ENCODE assay signal across 23 cellular contexts in the genomic region with DNA sequence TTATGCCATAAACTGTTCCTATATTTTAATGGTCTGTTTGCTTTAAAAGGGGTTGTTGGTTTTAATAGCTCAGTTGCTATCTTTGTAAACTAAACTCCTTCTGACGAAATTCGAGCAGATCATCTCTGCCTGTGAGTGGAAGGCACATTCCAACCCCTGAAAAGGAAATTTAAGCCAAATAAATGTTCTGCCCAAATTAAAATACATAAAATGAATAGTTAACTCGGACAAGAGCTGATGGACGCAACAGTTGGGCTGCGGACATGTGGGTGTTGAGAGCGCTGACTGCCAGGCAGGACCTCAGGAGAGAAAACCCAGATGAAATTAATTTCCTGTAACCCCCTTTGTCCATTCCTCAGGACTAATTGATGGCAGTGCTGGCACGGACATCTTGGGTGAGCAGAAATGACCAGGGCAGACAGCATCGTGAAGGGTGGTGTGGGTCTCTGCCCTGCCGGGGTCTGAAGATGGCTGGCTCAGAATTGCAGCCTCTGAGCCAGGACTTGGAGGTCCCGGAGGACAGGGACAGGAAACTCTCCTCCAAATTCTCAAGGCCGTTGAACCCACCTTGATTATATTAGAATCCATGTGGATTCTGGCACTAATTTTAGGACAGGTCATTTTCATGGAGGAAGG.
DNase-seq lines count a peak whose midpoint lies in the region; TF ChIP-seq lines count a peak whose summit lies in the region.
"Had no signal": no experiment of that assay in that cellular context is flagged by ENCODE, and none has a peak within 500 bp of the region (broad histone marks: within the 10 kb centered on the region; RNA-seq: fewer than 3 reads in every experiment).

No MANE protein-coding gene starts in this region.

- DNase-seq in AG10803 (ENCODE audit: low read depth) (peak; percentile 22), SJCRH30 (no peak), fibroblast of pulmonary artery (ENCODE audit: low read depth) (peak; percentile 21), neuronal stem cell (ENCODE audit: low spot score) (no peak), suprapubic skin (ENCODE audit: low spot score in 2 of 2) (no peak), brain microvascular endothelial cell (no peak), GM13976 (ENCODE audit: low spot score) (no peak), T-helper 9 cell (no peak)
- DNase-seq: ACHN; CD4-positive, alpha-beta T cell; central memory CD4-positive, alpha-beta T cell; DMS53; effector CD4-positive, alpha-beta T cell; lower lobe of right lung; naive thymus-derived CD8-positive, alpha-beta T cell; NCI-H187; NCI-H2227 treated with DMSO at 0.1 percent for 48 hours; psoas muscle; stimulated activated CD4-positive, alpha-beta T cell treated with anti-CD3 and anti-CD28 coated beads, Interleukin-12 subunit alpha, Interleukin-12 subunit beta, amount 100 ng/mL, for 4 hours; substantia nigra; T1000 had no signal

- no peak for TF ChIP-seq EP300 in suprapubic skin (IDR thresholded peaks at IDR 0.05)

- WGBS in neuronal stem cell (ENCODE audit: extremely low coverage in 2 of 2, insufficient read length in 2 of 2, insufficient replicate concordance in 1 of 2), 2 donors: no CpG with 5 or more reads among the region's 11 CpGs
- 68% methylated on average over 11 of the region's 11 CpGs for WGBS in suprapubic skin

- H2BK12ac ChIP-seq in neuronal stem cell (ENCODE audit: low read length): no peak overlapping the region

- H3K4me1 ChIP-seq in SJCRH30 (peaks cover 45% of the 10 kb centered on the region), neuronal stem cell (ENCODE audit: control insufficient read depth in 2 of 2, insufficient read depth in 1 of 2, low read depth in 1 of 2, low read length in 2 of 2) (peaks cover 0 to 3% of the 10 kb centered on the region in 2 donors), suprapubic skin (peaks cover 25% of the 10 kb centered on the region)
- H3K4me1 ChIP-seq: adrenal gland, psoas muscle had no signal

- H3K18ac ChIP-seq in neuronal stem cell (ENCODE audit: low read length): no peak overlapping the region

- H3K36me3 ChIP-seq in SJCRH30 (no peaks in the 10 kb centered on the region), neuronal stem cell (replicated peaks in 1 of 2; ENCODE audit: control insufficient read depth in 2 of 2, insufficient read depth in 2 of 2, low read length in 2 of 2) (no peaks in the 10 kb centered on the region), suprapubic skin (no peaks in the 10 kb centered on the region), brain microvascular endothelial cell (replicated peaks) (no peaks in the 10 kb centered on the region)
- H3K36me3 ChIP-seq: adrenal gland, lower lobe of right lung had no signal

- H2BK120ac ChIP-seq in neuronal stem cell (ENCODE audit: low read depth, low read length): peak overlapping the region; percentile 75

- TF ChIP-seq CTCF in AG10803 (conservative IDR thresholded peaks at IDR 0.05; ENCODE audit: low read length) (no peak), fibroblast of pulmonary artery (IDR thresholded peaks at IDR 0.05; ENCODE audit: low read length, missing control alignments) (no peak), suprapubic skin (IDR thresholded peaks at IDR 0.05) (no peak), brain microvascular endothelial cell (IDR thresholded peaks at IDR 0.05; ENCODE audit: low read depth, low read length, missing control alignments) (no peak), GM13976 (IDR thresholded peaks at IDR 0.05; ENCODE audit: borderline replicate concordance, control extremely low read depth, extremely low read depth, insufficient read depth, missing control alignments) (no peak)

- in situ Hi-C loops in brain microvascular endothelial cell (cut with HindIII; ENCODE audit: low pct_ligation_motif_present, low sequenced_read_pairs) (no loop called here), GM13976 (cut with MboI; ENCODE audit: low sequenced_read_pairs, unreplicated experiment) (no loop called here)

- no peak overlapping the region for H2AK5ac ChIP-seq in neuronal stem cell (ENCODE audit: low read depth, low read length)

- H2BK5ac ChIP-seq in neuronal stem cell (ENCODE audit: low read length): no peak overlapping the region

- H3K4me3 ChIP-seq in AG10803 (ENCODE audit: low read length) (no peak overlapping the region), SJCRH30 (no peak overlapping the region), fibroblast of pulmonary artery (replicated peaks; ENCODE audit: low read depth, low read length) (no peak overlapping the region), neuronal stem cell (ENCODE audit: low read length in 2 of 2) (no peak overlapping the region), suprapubic skin (no peak overlapping the region), brain microvascular endothelial cell (ENCODE audit: low read depth, low read length) (no peak overlapping the region)
- H3K4me3 ChIP-seq: adrenal gland, lower lobe of right lung, psoas muscle had no signal

- no peak overlapping the region for H3K9ac ChIP-seq in neuronal stem cell (ENCODE audit: low read depth, low read length, poor library complexity)

- H3K27ac ChIP-seq in SJCRH30 (peak overlapping the region; percentile 69; the same call in 1 of the 2 replicates), neuronal stem cell (replicated peaks; ENCODE audit: low read length) (no peak overlapping the region), suprapubic skin (no peak overlapping the region), brain microvascular endothelial cell (no peak overlapping the region)
- H3K27ac ChIP-seq: adrenal gland, HL-60, lower lobe of right lung, psoas muscle had no signal

- no peak overlapping the region for H2AFZ ChIP-seq in neuronal stem cell (ENCODE audit: low read length)

- no peaks in the 10 kb centered on the region for H3K79me1 ChIP-seq in neuronal stem cell (ENCODE audit: low read depth, low read length)

- H2BK15ac ChIP-seq in neuronal stem cell (ENCODE audit: low read length): no peak overlapping the region

- no peak overlapping the region for H3K4ac ChIP-seq in neuronal stem cell (ENCODE audit: low read length)

- H4K8ac ChIP-seq in neuronal stem cell (ENCODE audit: low read depth, low read length): no peak overlapping the region

- no peak overlapping the region for H3K23ac ChIP-seq in neuronal stem cell (ENCODE audit: low read depth, low read length, poor library complexity)

- H3K27me3 ChIP-seq in SJCRH30: no peaks in the 10 kb centered on the region
- no peaks in the 10 kb centered on the region for H3K27me3 ChIP-seq in neuronal stem cell (ENCODE audit: control insufficient read depth in 3 of 3, insufficient read depth in 3 of 3, low read depth in 1 of 3, low read length in 3 of 3)
- H3K27me3 ChIP-seq in suprapubic skin: no peaks in the 10 kb centered on the region
- no peaks in the 10 kb centered on the region for H3K27me3 ChIP-seq in brain microvascular endothelial cell (replicated peaks)
- H3K27me3 ChIP-seq: adrenal gland had no signal

- H3K4me2 ChIP-seq in neuronal stem cell (ENCODE audit: insufficient read depth, low read length, poor library complexity, severe bottlenecking): no peak overlapping the region

- no peak overlapping the region for H3K14ac ChIP-seq in neuronal stem cell (ENCODE audit: low read length)

- H3K9me3 ChIP-seq in SJCRH30 (replicated peaks) (no peaks in the 10 kb centered on the region), neuronal stem cell (replicated peaks in 1 of 2; ENCODE audit: control insufficient read depth in 2 of 2, insufficient read depth in 1 of 2, low read depth in 1 of 2, low read length in 2 of 2) (peaks cover 0 to 3% of the 10 kb centered on the region in 2 donors), suprapubic skin (no peaks in the 10 kb centered on the region)
- H3K9me3 ChIP-seq: adrenal gland, lower lobe of right lung, psoas muscle had no signal

- no peak overlapping the region for H4K91ac ChIP-seq in neuronal stem cell (ENCODE audit: low read depth, low read length, poor library complexity)

- TF ChIP-seq POLR2A in suprapubic skin (IDR thresholded peaks at IDR 0.05): no peak

Comparison
In these comparisons a context has a peak if more than half of its experiments do, and no peak if none do; other contexts are left out.
1. DNase-seq: peak in AG10803 (single experiment) and fibroblast of pulmonary artery (single experiment); none in SJCRH30 (0 of 2), neuronal stem cell (single experiment), suprapubic skin (0 of 2), brain microvascular endothelial cell (single experiment), GM13976 (single experiment) and T-helper 9 cell (single experiment).